9 cellular contexts compared by ENCODE assay signal in the genomic region with DNA sequence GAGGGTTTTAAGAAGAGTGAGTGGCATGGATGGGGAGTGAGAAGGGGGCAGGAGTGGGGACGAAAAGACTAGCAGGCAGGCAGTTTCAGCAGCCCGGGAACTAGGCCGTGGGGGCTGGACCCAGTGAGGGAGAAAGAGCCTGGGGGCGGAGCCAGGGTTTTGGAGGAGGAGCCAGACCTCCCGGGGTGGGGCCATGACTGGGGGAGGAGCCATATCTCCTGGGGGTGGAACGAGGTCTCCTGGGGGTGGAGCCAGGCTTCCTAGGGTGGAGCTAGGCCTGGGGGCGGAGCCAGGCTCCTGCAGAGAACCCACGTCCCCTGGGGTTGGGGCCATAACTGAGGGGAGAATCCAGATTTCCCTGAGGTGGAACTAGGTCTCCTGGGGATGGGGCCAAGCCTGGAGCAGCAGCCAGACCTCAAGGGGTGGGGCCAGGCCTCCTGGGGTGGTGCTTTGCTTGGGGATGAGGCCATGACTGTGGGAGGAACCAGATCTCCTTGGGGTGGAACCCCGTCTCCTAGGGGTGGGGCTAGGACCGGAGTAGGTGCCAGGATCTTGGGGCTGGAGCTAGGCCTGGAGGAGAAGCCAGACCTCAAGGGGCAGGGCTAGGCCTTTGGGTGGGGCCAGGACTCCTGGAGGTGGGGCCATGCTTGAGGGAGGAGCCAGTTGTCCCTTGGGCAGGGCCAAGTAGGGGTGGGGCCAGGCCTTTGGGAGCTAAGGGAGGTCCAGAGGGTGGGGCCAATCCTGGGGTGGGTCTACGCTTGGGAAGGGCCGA. TPM values are rescaled to one million over a fixed set of nuclear protein-coding genes. Genes with fewer than 3 reads are reported as not detected.
DNase-seq lines count a peak whose midpoint lies in the region; ATAC-seq, FAIRE-seq and TF ChIP-seq lines count a peak whose summit lies in the region.
"Had no signal": no experiment of that assay in that cellular context is flagged by ENCODE, and none has a peak within 500 bp of the region (broad histone marks: within the 10 kb centered on the region; RNA-seq: fewer than 3 reads in every experiment).

No MANE protein-coding gene starts in this region.

- intact Hi-C loops in GM12878 (cut with micrococcal nuclease; ENCODE audit: unreplicated experiment): no loop called here
- intact Hi-C loops in pancreas (cut with DNase I): no loop called here

- in situ Hi-C loops in GM12878 (cut with MboI): no loop called here

- H3K36me3 ChIP-seq in MG63 (no peaks in the 10 kb centered on the region), GM12878 (ENCODE audit: control insufficient read depth in 2 of 2, insufficient read depth in 2 of 2, low read length in 1 of 2) (no peaks in the 10 kb centered on the region), pancreas (no peaks in the 10 kb centered on the region)
- H3K36me3 ChIP-seq: neutrophil had no signal

- TF ChIP-seq CTCF in GM12878 (IDR thresholded peaks at IDR 0.05 in 2 of 3, conservative IDR thresholded peaks at IDR 0.05 in 1 of 3; ENCODE audit: control insufficient read depth in 2 of 3, extremely low read depth in 1 of 3, insufficient read depth in 1 of 3, low read depth in 3 of 3, low read length in 3 of 3) (no peak), pancreas (IDR thresholded peaks at IDR 0.05) (no peak)

- H3K79me2 ChIP-seq in GM12878 (ENCODE audit: control insufficient read depth, insufficient read depth, low read length): no peaks in the 10 kb centered on the region

- POLR2A ChIA-PET in GM12878 (lab: Charles Lee): no interaction called here

- FAIRE-seq in GM12878 (lab: Jason Lieb, UNC): no peak
- FAIRE-seq in pancreas (lab: Jason Lieb, UNC): no peak

- no peaks in the 10 kb centered on the region for H4K20me1 ChIP-seq in GM12878 (ENCODE audit: control insufficient read depth, insufficient read depth)

- TF ChIP-seq POLR2A in GM12878 (IDR thresholded peaks at IDR 0.05; ENCODE audit: low read depth, low read length): no peak

- BruUV-seq in GM12878 (replicated peaks; lab: Mats Ljungman, UMichigan): no TSS peak

- H3K9ac ChIP-seq in GM12878 (ENCODE audit: control insufficient read depth, insufficient read depth, low read length): no peak overlapping the region

- no peaks in the 10 kb centered on the region for H3K4me1 ChIP-seq in GM12878 (ENCODE audit: control insufficient read depth, insufficient read depth, low read length)
- no peaks in the 10 kb centered on the region for H3K4me1 ChIP-seq in pancreas

- H3K9me3 ChIP-seq in MG63 (no peaks in the 10 kb centered on the region), GM12878 (replicated peaks; ENCODE audit: control insufficient read depth, insufficient read depth, low read length) (no peaks in the 10 kb centered on the region; the same call in 2 of the 3 replicates), pancreas (no peaks in the 10 kb centered on the region)
- H3K9me3 ChIP-seq: neutrophil had no signal

- no peak for TF ChIP-seq EP300 in GM12878 (IDR thresholded peaks at IDR 0.05; ENCODE audit: borderline replicate concordance in 1 of 2, control insufficient read depth in 1 of 2, low read depth in 2 of 2, low read length in 2 of 2)

- TF ChIP-seq RAD21 in GM12878 (IDR thresholded peaks at IDR 0.05; ENCODE audit: insufficient read depth, low read depth, low read length): no peak

- 37% methylated on average over 10 of the region's 12 CpGs for WGBS in GM12878 (ENCODE audit: insufficient coverage, insufficient replicate concordance, low lambda C conversion rate, missing lambda C conversion rate)
- WGBS in pancreas, 2 donors: 69 to 78% methylated on average over 12 of the region's 12 CpGs

- H3K27me3 ChIP-seq in MG63 (no peaks in the 10 kb centered on the region), GM12878 (replicated peaks in 1 of 2; ENCODE audit: control insufficient read depth in 2 of 2, insufficient read depth in 2 of 2, low read length in 1 of 2) (no peaks in the 10 kb centered on the region; a peak in 2 of 4 replicates), pancreas (no peaks in the 10 kb centered on the region)

- ATAC-seq in GM12878: peak; percentile 60
- ATAC-seq in pancreas: peak in 3 of 4 donors; percentile 45 to 55 (median 55)
- no peak for ATAC-seq in HG03108 (IDR thresholded peaks at IDR 0.05; ENCODE audit: unreplicated experiment)

- peak; percentile 24 for DNase-seq in EL
- DNase-seq in MG63: peak; percentile 68
- no peak for DNase-seq in GM12878 (ENCODE audit: low read depth, low spot score)
- DNase-seq in pancreas: peak in 2 of 6 donors; percentile 31 to 59
- DNase-seq in cerebellar nuclear complex (lab: John Stamatoyannopoulos, UW): no peak
- DNase-seq in pons (ENCODE audit: low spot score): no peak
- no peak for DNase-seq in NCI-H2107 (lab: John Stamatoyannopoulos, UW)

- no peak overlapping the region for H2AFZ ChIP-seq in GM12878 (ENCODE audit: control insufficient read depth, low read depth, low read length)

- RAD21 ChIA-PET in GM12878 (lab: Charles Lee; ENCODE audit: unreplicated experiment): no interaction called here

- H3K4me3 ChIP-seq in MG63: no peak overlapping the region
- no peak overlapping the region for H3K4me3 ChIP-seq in GM12878
- no peak overlapping the region for H3K4me3 ChIP-seq in pancreas

- no peak overlapping the region for H3K4me2 ChIP-seq in GM12878 (ENCODE audit: control insufficient read depth, insufficient read depth)

- H3K27ac ChIP-seq in GM12878 (ENCODE audit: control insufficient read depth, insufficient read depth) (no peak overlapping the region), pancreas (no peak overlapping the region)
- H3K27ac ChIP-seq: neutrophil had no signal

- SMC1A ChIA-PET in GM12878 (lab: Charles Lee; ENCODE audit: uncharacterized antibody, unreplicated experiment): no interaction called here

- CTCF ChIA-PET in GM12878 (lab: Yijun Ruan, JAX): no interaction called here

TF ChIP-seq in GM12878, 131 proteins besides CTCF, POLR2A, EP300 and RAD21:
- TF ChIP-seq CREB1 (IDR thresholded peaks at IDR 0.05; ENCODE audit: low read depth): no peak
- TF ChIP-seq NR2C2 (IDR thresholded peaks at IDR 0.05; ENCODE audit: borderline replicate concordance, control insufficient read depth, insufficient read length, low read depth): no peak

RNA-seq across cellular contexts. Expression of a gene that starts 41.7 kb away (rescaled TPM):
- total RNA-seq in MG63 (2014; rRNA removed; shearing (Covaris generic); ENCODE audit: low replicate concordance): 1.3 and 1.7 TPM in 2 replicates
- not detected in 2 replicates for total RNA-seq in GM12878 (2013; cell fraction: nucleolus; rRNA removed)
- total RNA-seq in GM12878 (2014; rRNA removed): 0.11 TPM in 1 of 2 replicates, not detected in the other
- total RNA-seq in GM12878 (2014; rRNA removed; fragmentation: Illumina TruSeq; extraction: Trizol): not detected in 2 replicates
- total RNA-seq in GM12878 (2021): 0.05 TPM in 1 of 2 replicates, not detected in the other
- not detected for polyA plus RNA-seq in GM12878 (2011; ENCODE audit: low read depth)
- not detected in 2 replicates for polyA plus RNA-seq in GM12878 (2011; rRNA removed)
- not detected in 2 replicates for polyA plus RNA-seq in GM12878 (2011; cell fraction: cytosol; rRNA removed)
- not detected in 2 replicates for polyA plus RNA-seq in GM12878 (2011; cell fraction: nucleus; rRNA removed)
- 0.04 TPM in 2 replicates for polyA plus RNA-seq in GM12878 (2012)
- not detected in 2 replicates for polyA plus RNA-seq in GM12878 (2014; fragmentation: Illumina TruSeq; extraction: Trizol)
- not detected for polyA plus RNA-seq in GM12878 (2014; fragmentation: Nextera tagmentation; extraction: Ambion mirVana)
- not detected in 2 replicates for polyA plus RNA-seq in GM12878 (2014; rRNA removed)
- polyA plus RNA-seq in GM12878 (2016; fragmentation: Nextera tagmentation; extraction: Ambion mirVana): under 1 TPM in 1 of 2 experiments, not detected in 1; 0.05 TPM
- polyA minus RNA-seq in GM12878 (2011; rRNA and poly(A)+ RNA removed): not detected in 2 replicates
- not detected in 2 replicates for polyA minus RNA-seq in GM12878 (2011; cell fraction: cytosol; rRNA and poly(A)+ RNA removed)
- polyA minus RNA-seq in GM12878 (2011; cell fraction: nucleus; rRNA and poly(A)+ RNA removed): not detected in 2 replicates
- total RNA-seq in pancreas: under 1 TPM; 0.09 to 0.79 (median 0.21) TPM
- polyA plus RNA-seq in pancreas: 1 to 10 TPM in 1 of 2 donors, under 1 TPM in 1; 0.53 to 1.9 TPM

Comparison
In these comparisons a context has a peak if more than half of its experiments do, and no peak if none do; other contexts are left out.
1. DNase-seq: peak in EL (single experiment) and MG63 (single experiment); none in GM12878 (single experiment), cerebellar nuclear complex (0 of 2), pons (single experiment) and NCI-H2107 (single experiment).